ENCODE assay signal across 34 cellular contexts in genomic region chr18:10833656-10834055, GRCh38.
"Had no signal": no experiment of that assay in that cellular context is flagged by ENCODE, and none has a peak within 500 bp of the region (broad histone marks: within the 10 kb centered on the region; RNA-seq: fewer than 3 reads in every experiment).

No MANE protein-coding gene starts in this region.

- H3K27me3 ChIP-seq: ascending aorta, breast epithelium, foreskin keratinocyte had no signal

- H3K27ac ChIP-seq: ascending aorta, breast epithelium, cardiac muscle cell, coronary artery, epithelial cell of prostate, foreskin keratinocyte, gastrocnemius medialis had no signal

- H3K4me3 Mint-ChIP-seq: activated CD4-positive, alpha-beta memory T cell treated with anti-CD3 and anti-CD28 coated beads for 36 hours; activated CD4-positive, alpha-beta T cell treated with anti-CD3 and anti-CD28 coated beads for 36 hours; activated CD4-positive, alpha-beta T cell treated with anti-CD3 and anti-CD28 coated beads, Interleukin-2, amount 10 ng/mL, durations not matched to agents 24 days and 14 days; activated CD8-positive, alpha-beta memory T cell treated with anti-CD3 and anti-CD28 coated beads, Interleukin-2, amount 10 ng/mL, durations not matched to agents 7 days and 5 days; activated CD8-positive, alpha-beta T cell treated with anti-CD3 and anti-CD28 coated beads, Interleukin-2, amount 10 ng/mL, durations not matched to agents 7 days and 5 days; activated naive CD4-positive, alpha-beta T cell treated with anti-CD3 and anti-CD28 coated beads for 36 hours; activated naive CD4-positive, alpha-beta T cell treated with anti-CD3 and anti-CD28 coated beads, Interleukin-2, amount 50 U/mL, for 24 hours; activated naive CD8-positive, alpha-beta T cell treated with anti-CD3 and anti-CD28 coated beads for 36 hours; activated naive CD8-positive, alpha-beta T cell treated with anti-CD3 and anti-CD28 coated beads, Interleukin-2, amount 50 U/mL, for 24 hours; activated T-helper 1 cell treated with anti-CD3 and anti-CD28 coated beads, Interleukin-12 subunit alpha, Interleukin-12 subunit beta, Interleukin-2, Interleukin-4 antibody, amounts not matched to agents 30 ng/mL and 10 ng/mL and 1 ng/mL, durations not matched to agents 14 hours and 24 hours and 36 hours; brain; T-helper 17 cell; T-helper 2 cell treated with Interferon-gamma antibody and Interleukin-4, amounts not matched to agents 5 μg/mL and 100 μg/mL, for 36 hours had no signal

- H3K4me3 ChIP-seq: ascending aorta, breast epithelium, cardiac muscle cell, coronary artery, gastrocnemius medialis had no signal

- H3K36me3 Mint-ChIP-seq: activated CD4-positive, alpha-beta memory T cell treated with anti-CD3 and anti-CD28 coated beads for 36 hours; activated CD8-positive, alpha-beta memory T cell treated with anti-CD3 and anti-CD28 coated beads, Interleukin-2, amount 10 ng/mL, durations not matched to agents 7 days and 5 days; activated naive CD4-positive, alpha-beta T cell treated with anti-CD3 and anti-CD28 coated beads, Interleukin-2, amount 50 U/mL, for 24 hours; activated naive CD8-positive, alpha-beta T cell treated with anti-CD3 and anti-CD28 coated beads for 36 hours had no signal

- H3K4me1 Mint-ChIP-seq: activated CD4-positive, alpha-beta T cell treated with anti-CD3 and anti-CD28 coated beads for 36 hours; activated CD4-positive, alpha-beta T cell treated with anti-CD3 and anti-CD28 coated beads, Interleukin-2, amount 10 ng/mL, durations not matched to agents 24 days and 14 days; activated CD8-positive, alpha-beta memory T cell treated with anti-CD3 and anti-CD28 coated beads, Interleukin-2, amount 10 ng/mL, durations not matched to agents 7 days and 5 days; activated naive CD4-positive, alpha-beta T cell treated with anti-CD3 and anti-CD28 coated beads, Interleukin-2, amount 50 U/mL, for 24 hours; activated naive CD8-positive, alpha-beta T cell treated with anti-CD3 and anti-CD28 coated beads for 36 hours; activated naive CD8-positive, alpha-beta T cell treated with anti-CD3 and anti-CD28 coated beads, Interleukin-2, amount 50 U/mL, for 24 hours; T-helper 17 cell had no signal

- H3K9me3 Mint-ChIP-seq: activated CD4-positive, alpha-beta T cell treated with anti-CD3 and anti-CD28 coated beads, Interleukin-2, amount 10 ng/mL, durations not matched to agents 24 days and 14 days; activated naive CD4-positive, alpha-beta T cell treated with anti-CD3 and anti-CD28 coated beads for 36 hours; activated naive CD4-positive, alpha-beta T cell treated with anti-CD3 and anti-CD28 coated beads, Interleukin-2, amount 50 U/mL, for 24 hours; activated naive CD8-positive, alpha-beta T cell treated with anti-CD3 and anti-CD28 coated beads for 36 hours; activated naive CD8-positive, alpha-beta T cell treated with anti-CD3 and anti-CD28 coated beads, Interleukin-2, amount 50 U/mL, for 24 hours; activated T-helper 1 cell treated with anti-CD3 and anti-CD28 coated beads, Interleukin-12 subunit alpha, Interleukin-12 subunit beta, Interleukin-2, Interleukin-4 antibody, amounts not matched to agents 30 ng/mL and 10 ng/mL and 1 ng/mL, durations not matched to agents 14 hours and 24 hours and 36 hours; activated T-helper 2 cell treated with anti-CD3 and anti-CD28 coated beads, Interferon-gamma antibody, Interleukin-2, Interleukin-4, amounts not matched to agents 10 μg/mL and 5 μg/mL and 100 μg/mL, durations not matched to agents 14 hours and 24 hours and 36 hours; T-helper 2 cell treated with Interferon-gamma antibody and Interleukin-4, amounts not matched to agents 5 μg/mL and 100 μg/mL, for 36 hours had no signal

- H3K9me3 ChIP-seq: ascending aorta, breast epithelium, gastrocnemius medialis had no signal

- H3K27ac Mint-ChIP-seq: activated CD4-positive, alpha-beta memory T cell treated with anti-CD3 and anti-CD28 coated beads for 36 hours; activated CD4-positive, alpha-beta T cell treated with anti-CD3 and anti-CD28 coated beads for 36 hours; activated CD4-positive, alpha-beta T cell treated with anti-CD3 and anti-CD28 coated beads, Interleukin-2, amount 10 ng/mL, durations not matched to agents 24 days and 14 days; activated CD8-positive, alpha-beta memory T cell treated with anti-CD3 and anti-CD28 coated beads, Interleukin-2, amount 10 ng/mL, durations not matched to agents 7 days and 5 days; activated CD8-positive, alpha-beta T cell treated with anti-CD3 and anti-CD28 coated beads, Interleukin-2, amount 10 ng/mL, durations not matched to agents 7 days and 5 days; activated naive CD4-positive, alpha-beta T cell treated with anti-CD3 and anti-CD28 coated beads for 36 hours; activated naive CD4-positive, alpha-beta T cell treated with anti-CD3 and anti-CD28 coated beads, Interleukin-2, amount 50 U/mL, for 24 hours; activated naive CD8-positive, alpha-beta T cell treated with anti-CD3 and anti-CD28 coated beads for 36 hours; activated naive CD8-positive, alpha-beta T cell treated with anti-CD3 and anti-CD28 coated beads, Interleukin-2, amount 50 U/mL, for 24 hours; activated T-helper 1 cell treated with anti-CD3 and anti-CD28 coated beads, Interleukin-12 subunit alpha, Interleukin-12 subunit beta, Interleukin-2, Interleukin-4 antibody, amounts not matched to agents 30 ng/mL and 10 ng/mL and 1 ng/mL, durations not matched to agents 14 hours and 24 hours and 36 hours; activated T-helper 2 cell treated with anti-CD3 and anti-CD28 coated beads, Interferon-gamma antibody, Interleukin-2, Interleukin-4, amounts not matched to agents 10 μg/mL and 5 μg/mL and 100 μg/mL, durations not matched to agents 14 hours and 24 hours and 36 hours; T-helper 17 cell; T-helper 2 cell treated with Interferon-gamma antibody and Interleukin-4, amounts not matched to agents 5 μg/mL and 100 μg/mL, for 36 hours had no signal

- H3K36me3 ChIP-seq: ascending aorta, breast epithelium, cardiac muscle cell, gastrocnemius medialis had no signal

- H3K4me1 ChIP-seq: ascending aorta, breast epithelium, foreskin keratinocyte, gastrocnemius medialis had no signal

- DNase-seq: activated CD4-positive, alpha-beta memory T cell treated with anti-CD3 and anti-CD28 coated beads for 36 hours; activated CD4-positive, alpha-beta T cell treated with anti-CD3 and anti-CD28 coated beads for 36 hours; activated CD4-positive, CD25-positive, alpha-beta regulatory T cell; activated CD4-positive, CD25-positive, alpha-beta regulatory T cell treated with anti-CD3 and anti-CD28 coated beads, Interleukin-2, amount 50 U/mL, for 72 hours; activated CD8-positive, alpha-beta memory T cell treated with anti-CD3 and anti-CD28 coated beads, Interleukin-2, amount 10 ng/mL, durations not matched to agents 7 days and 5 days; activated CD8-positive, alpha-beta memory T cell treated with anti-CD3 and anti-CD28 coated beads, Interleukin-2, amount 50 U/mL, for 4 hours; activated CD8-positive, alpha-beta T cell treated with anti-CD3 and anti-CD28 coated beads, Interleukin-2, amount 10 ng/mL, durations not matched to agents 7 days and 5 days; activated effector memory CD4-positive, alpha-beta T cell treated with anti-CD3 and anti-CD28 coated beads, Interleukin-2, amount 50 U/mL, for 16 hours; activated naive CD4-positive, alpha-beta T cell treated with anti-CD3 and anti-CD28 coated beads for 36 hours; activated naive CD8-positive, alpha-beta T cell treated with anti-CD3 and anti-CD28 coated beads for 36 hours; activated naive CD8-positive, alpha-beta T cell treated with anti-CD3 and anti-CD28 coated beads, Interleukin-2, amount 50 U/mL, for 24 hours; activated T-cell treated with anti-CD3 and anti-CD28 coated beads, Interleukin-2, amount 50 U/mL, for 1 hour; activated T-cell treated with anti-CD3 and anti-CD28 coated beads, Interleukin-2, amount 50 U/mL, for 48 hours; central memory CD4-positive, alpha-beta T cell; cerebellar nuclear complex; dermis blood vessel endothelial cell; effector CD8-positive, alpha-beta T cell; foreskin keratinocyte; gastrocnemius medialis; glutamatergic neuron; T-helper 1 cell; T-helper 17 cell; T1000 had no signal
